In genomic region chr12:19480459-19480858, GRCh38 we compare ENCODE assay signal across 26 cellular contexts.
"Had no signal": no experiment of that assay in that cellular context is flagged by ENCODE, and none has a peak within 500 bp of the region (broad histone marks: within the 10 kb centered on the region; RNA-seq: fewer than 3 reads in every experiment).

No MANE protein-coding gene starts in this region.

- H3K9ac ChIP-seq: KMS-11, SK-N-SH had no signal

- H3K4me3 Mint-ChIP-seq: activated CD4-positive, alpha-beta T cell treated with anti-CD3 and anti-CD28 coated beads, Interleukin-2, amount 10 ng/mL, durations not matched to agents 24 days and 14 days; activated naive CD8-positive, alpha-beta T cell treated with anti-CD3 and anti-CD28 coated beads, Interleukin-2, amount 10 ng/mL, durations not matched to agents 7 days and 5 days had no signal

- DNase-seq: activated CD4-positive, alpha-beta T cell treated with anti-CD3 and anti-CD28 coated beads, Interleukin-2, amount 10 ng/mL, durations not matched to agents 24 days and 14 days; activated CD4-positive, alpha-beta T cell treated with anti-CD3 and anti-CD28 coated beads, Interleukin-2, amount 50 U/mL, for 48 hours; activated CD4-positive, CD25-positive, alpha-beta regulatory T cell treated with anti-CD3 and anti-CD28 coated beads, Interleukin-2, amount 50 U/mL, for 72 hours; activated effector memory CD4-positive, alpha-beta T cell treated with anti-CD3 and anti-CD28 coated beads, Interleukin-2, amount 50 U/mL, for 16 hours; activated naive CD4-positive, alpha-beta T cell treated with Interleukin-2 at 50 U/mL for 16 hours; activated naive CD8-positive, alpha-beta T cell treated with anti-CD3 and anti-CD28 coated beads, Interleukin-2, amount 10 ng/mL, durations not matched to agents 7 days and 5 days; activated T-cell treated with anti-CD3 and anti-CD28 coated beads for 4 hours; aorta; caudate nucleus; NCI-H1092; NCI-H1417 treated with DMSO at 0.1 percent for 48 hours; NCI-H1694; NCI-H2029 treated with DMSO at 0.1 percent for 48 hours; NCI-H345; NCI-H510A; NCI-H526 treated with DMSO at 0.1 percent for 48 hours; NCI-H82; Right ventricle myocardium superior; RPMI8226; SK-N-SH; T-helper 1 cell had no signal

- H3K27ac Mint-ChIP-seq: activated CD4-positive, alpha-beta T cell treated with anti-CD3 and anti-CD28 coated beads, Interleukin-2, amount 10 ng/mL, durations not matched to agents 24 days and 14 days; activated naive CD8-positive, alpha-beta T cell treated with anti-CD3 and anti-CD28 coated beads, Interleukin-2, amount 10 ng/mL, durations not matched to agents 7 days and 5 days had no signal

- H3K27ac ChIP-seq: breast epithelium, coronary artery, KMS-11, SJCRH30 had no signal

- ATAC-seq: Panc1 had no signal

- H3K27me3 Mint-ChIP-seq: activated CD4-positive, alpha-beta T cell treated with anti-CD3 and anti-CD28 coated beads, Interleukin-2, amount 10 ng/mL, durations not matched to agents 24 days and 14 days; activated naive CD8-positive, alpha-beta T cell treated with anti-CD3 and anti-CD28 coated beads, Interleukin-2, amount 10 ng/mL, durations not matched to agents 7 days and 5 days had no signal

- H3K27me3 ChIP-seq: breast epithelium, SJCRH30 had no signal

- H3K4me2 ChIP-seq: KMS-11, SK-N-SH had no signal

- H3K4me1 ChIP-seq: breast epithelium had no signal

- H3K4me3 ChIP-seq: breast epithelium, coronary artery, SJCRH30 had no signal

- H3K36me3 ChIP-seq: breast epithelium had no signal
